ENCODE assay signal across 8 cellular contexts in genomic region chr10:62384057-62384446, GRCh38.
A peak's percentile ranks its signal among the peaks of the same experiment; 100 is the strongest.
DNase-seq lines count a peak whose midpoint lies in the region; ATAC-seq and TF ChIP-seq lines count a peak whose summit lies in the region.

No MANE protein-coding gene starts in this region.

- H3K4me3 ChIP-seq in HFF-Myc (replicated peaks; ENCODE audit: low read depth, low read length), result no peak overlapping the region

- TF ChIP-seq CTCF in HFF-Myc (IDR thresholded peaks at IDR 0.05; ENCODE audit: low read depth, low read length, missing control alignments), result no peak

- DNase-seq in HFF-Myc (ENCODE audit: extremely low read depth, low read depth) (peak; percentile 77), SW 1271 (lab: John Stamatoyannopoulos, UW) (peak; percentile 37 to 81), middle frontal gyrus (ENCODE audit: extremely low spot score, low spot score) (no peak), GF-D8 (lab: John Stamatoyannopoulos, UW) (no peak)
- DNase-seq in effector CD4-positive, alpha-beta T cell, result peak; percentile 33
- peak; percentile 18 for DNase-seq in stimulated activated CD8-positive, alpha-beta memory T cell treated with anti-CD3 and anti-CD28 coated beads, Interleukin-4, amount 100 ng/mL, for 24 hours (ENCODE audit: low read depth)

- no peak for ATAC-seq in HG03439 (IDR thresholded peaks at IDR 0.05; ENCODE audit: unreplicated experiment)
- ATAC-seq in GM21529 (IDR thresholded peaks at IDR 0.05; ENCODE audit: unreplicated experiment), result no peak

Comparison
In these comparisons a context has a peak if more than half of its experiments do, and no peak if none do; other contexts are left out.
1. DNase-seq: peak in HFF-Myc (single experiment), SW 1271 (2 of 2), effector CD4-positive, alpha-beta T cell (single experiment) and stimulated activated CD8-positive, alpha-beta memory T cell treated with anti-CD3 and anti-CD28 coated beads, Interleukin-4, amount 100 ng/mL, for 24 hours (single experiment); none in middle frontal gyrus (single experiment) and GF-D8 (single experiment).